In genomic region chr4:6768539-6768905, GRCh38 we compare ENCODE assay signal across 11 cellular contexts. TPM values are rescaled to one million over a fixed set of nuclear protein-coding genes. Genes with fewer than 3 reads are reported as not detected.
DNase-seq lines count a peak whose midpoint lies in the region; ATAC-seq, FAIRE-seq and TF ChIP-seq lines count a peak whose summit lies in the region.
"Had no signal": no experiment of that assay in that cellular context is flagged by ENCODE, and none has a peak within 500 bp of the region (broad histone marks: within the 10 kb centered on the region; RNA-seq: fewer than 3 reads in every experiment).

No MANE protein-coding gene starts in this region.

- 33% methylated on average over 3 of the region's 4 CpGs for WGBS in SK-N-SH (ENCODE audit: low lambda C conversion rate)

- H3K4me1 ChIP-seq in SK-N-SH (ENCODE audit: control insufficient read depth in 1 of 2, insufficient read depth in 2 of 2, low read depth in 1 of 2, low read length in 1 of 2) (peaks cover 0 to 9% of the 10 kb centered on the region in 2 experiments; a peak in 1 of 4 replicates), foreskin keratinocyte (peaks cover 41% of the 10 kb centered on the region), Caco-2 (no peaks in the 10 kb centered on the region; the same call in 1 of the 2 replicates)

- TF ChIP-seq CTCF in SK-N-SH (IDR thresholded peaks at IDR 0.05): no peak
- TF ChIP-seq CTCF in foreskin keratinocyte (conservative IDR thresholded peaks at IDR 0.05): no peak
- TF ChIP-seq CTCF in Caco-2 (IDR thresholded peaks at IDR 0.05; ENCODE audit: insufficient read depth in 1 of 2, low read depth in 1 of 2, low read length in 1 of 2, severe bottlenecking in 1 of 2, unreplicated experiment in 1 of 2): no peak

- no peak overlapping the region for H3K4me2 ChIP-seq in SK-N-SH

- H3K27me3 Mint-ChIP-seq in stimulated activated naive CD8-positive, alpha-beta T cell treated with anti-CD3 and anti-CD28 coated beads, Interleukin-15, amount 100 ng/mL, for 72 hours: no peaks in the 10 kb centered on the region
- H3K27me3 Mint-ChIP-seq in Caco-2 (ENCODE audit: insufficient read depth, unreplicated experiment): no peaks in the 10 kb centered on the region

- TF ChIP-seq RAD21 in SK-N-SH (IDR thresholded peaks at IDR 0.05; ENCODE audit: low read length): no peak

- H3K27ac ChIP-seq in SK-N-SH (ENCODE audit: low read depth in 2 of 2, low read length in 1 of 2) (no peak overlapping the region), foreskin keratinocyte (no peak overlapping the region)

- H3K9me3 ChIP-seq in SK-N-SH (no peaks in the 10 kb centered on the region), Caco-2 (no peaks in the 10 kb centered on the region)

- intact Hi-C loops in Caco-2 (cut with micrococcal nuclease; ENCODE audit: unreplicated experiment): no loop called here

- no peak for TF ChIP-seq POLR2A in H54 (IDR thresholded peaks at IDR 0.05; ENCODE audit: low read depth, low read length)

- no peaks in the 10 kb centered on the region for H3F3A ChIP-seq in SK-N-SH (replicated peaks; ENCODE audit: insufficient read depth)

- H3K4me1 Mint-ChIP-seq in stimulated activated naive CD8-positive, alpha-beta T cell treated with anti-CD3 and anti-CD28 coated beads, Interleukin-15, amount 100 ng/mL, for 72 hours: peaks cover 46% of the 10 kb centered on the region
- H3K4me1 Mint-ChIP-seq in Caco-2 (ENCODE audit: low read depth, unreplicated experiment): peaks cover 2% of the 10 kb centered on the region

- H3K36me3 Mint-ChIP-seq in Caco-2 (ENCODE audit: insufficient read depth, unreplicated experiment): no peaks in the 10 kb centered on the region

- no peak for DNase-seq in SK-N-SH
- DNase-seq in SKM-1 treated with dmso at 0.1 percent for 144 hours (lab: John Stamatoyannopoulos, UW; ENCODE audit: unreplicated experiment): peak; percentile 90
- DNase-seq in foreskin keratinocyte: peak in 1 of 2 donors; percentile 52
- no peak for DNase-seq in stimulated activated naive CD8-positive, alpha-beta T cell treated with anti-CD3 and anti-CD28 coated beads, Interleukin-15, amount 100 ng/mL, for 72 hours
- DNase-seq in H54 (ENCODE audit: insufficient read length, low spot score): no peak
- no peak for DNase-seq in Caco-2
- DNase-seq: activated naive CD4-positive, alpha-beta T cell treated with Interleukin-2 at 50 U/mL for 16 hours; NCI-H2171 treated with DMSO at 0.1 percent for 48 hours had no signal

- H3K27me3 ChIP-seq in SK-N-SH (ENCODE audit: insufficient read depth) (no peaks in the 10 kb centered on the region; the same call in 1 of the 2 replicates), foreskin keratinocyte (peaks cover 40% of the 10 kb centered on the region), Caco-2 (replicated peaks; ENCODE audit: control insufficient read depth, insufficient read depth, low read length) (no peaks in the 10 kb centered on the region)

- H3K9me3 Mint-ChIP-seq in stimulated activated naive CD8-positive, alpha-beta T cell treated with anti-CD3 and anti-CD28 coated beads, Interleukin-15, amount 100 ng/mL, for 72 hours: no peaks in the 10 kb centered on the region
- no peaks in the 10 kb centered on the region for H3K9me3 Mint-ChIP-seq in Caco-2 (ENCODE audit: unreplicated experiment)
- H3K9me3 Mint-ChIP-seq: T-helper 2 cell treated with Interferon-gamma antibody and Interleukin-4, amounts not matched to agents 5 μg/mL and 100 μg/mL, for 36 hours had no signal

- no peak for FAIRE-seq in H54 (lab: Jason Lieb, UNC)

- H3K4me3 Mint-ChIP-seq in stimulated activated naive CD8-positive, alpha-beta T cell treated with anti-CD3 and anti-CD28 coated beads, Interleukin-15, amount 100 ng/mL, for 72 hours: peak overlapping the region in 1 of 2 donors; percentile 27
- H3K4me3 Mint-ChIP-seq in Caco-2 (ENCODE audit: unreplicated experiment): no peak overlapping the region
- H3K4me3 Mint-ChIP-seq: T-helper 2 cell treated with Interferon-gamma antibody and Interleukin-4, amounts not matched to agents 5 μg/mL and 100 μg/mL, for 36 hours had no signal

- no peaks in the 10 kb centered on the region for H4K20me1 ChIP-seq in SK-N-SH (ENCODE audit: insufficient read depth)

- H2AFZ ChIP-seq in SK-N-SH (ENCODE audit: low read depth): no peak overlapping the region

- no TSS peak for BruUV-seq in Caco-2 (replicated peaks; lab: Mats Ljungman, UMichigan)

- POLR2A ChIA-PET in SK-N-SH (lab: Yijun Ruan, JAX): no interaction called here
- POLR2A ChIA-PET in Caco-2 (lab: Charles Lee): interaction anchor here (1.0 kb wide), 1 partner anchor 15 kb away, joined by 3 read pairs; no protein-coding TSS in a partner anchor

- TF ChIP-seq EP300 in SK-N-SH (IDR thresholded peaks at IDR 0.05; ENCODE audit: borderline replicate concordance in 1 of 2, low read depth in 1 of 2, low read length in 1 of 2): no peak

- peak; percentile 41; the same call in 2 of the 3 replicates for ATAC-seq in SK-N-SH treated with all-trans-retinoic acid at 6 μM for 48 hours
- peak; percentile 44 for ATAC-seq in foreskin keratinocyte
- no peak for ATAC-seq in stimulated activated naive CD8-positive, alpha-beta T cell treated with anti-CD3 and anti-CD28 coated beads, Interleukin-15, amount 100 ng/mL, for 72 hours
- no peak for ATAC-seq in HG03108 (IDR thresholded peaks at IDR 0.05; ENCODE audit: unreplicated experiment)

- H3K36me3 ChIP-seq in SK-N-SH (replicated peaks in 1 of 2; ENCODE audit: control insufficient read depth in 1 of 2, insufficient read depth in 2 of 2, low read length in 1 of 2) (no peaks in the 10 kb centered on the region), Caco-2 (ENCODE audit: control insufficient read depth, insufficient read depth, low read length) (no peaks in the 10 kb centered on the region)

- no peak overlapping the region for H3K4me3 ChIP-seq in SK-N-SH (ENCODE audit: low read depth in 2 of 2, low read length in 1 of 2)
- H3K4me3 ChIP-seq in Caco-2 (ENCODE audit: low read depth, low read length): no peak overlapping the region

- H3K27ac Mint-ChIP-seq in stimulated activated naive CD8-positive, alpha-beta T cell treated with anti-CD3 and anti-CD28 coated beads, Interleukin-15, amount 100 ng/mL, for 72 hours: peak overlapping the region; percentile 42 to 87
- no peak overlapping the region for H3K27ac Mint-ChIP-seq in Caco-2 (ENCODE audit: unreplicated experiment)
- H3K27ac Mint-ChIP-seq: T-helper 2 cell treated with Interferon-gamma antibody and Interleukin-4, amounts not matched to agents 5 μg/mL and 100 μg/mL, for 36 hours had no signal

- CTCF ChIA-PET in SK-N-SH (lab: Yijun Ruan, JAX): interaction anchor here (0.6 to 1.5 kb wide), 4 partner anchors 15 to 135 kb away, joined by 3 to 8 read pairs (median 4); no protein-coding TSS in a partner anchor
- CTCF ChIA-PET in Caco-2 (lab: Charles Lee): no interaction called here

- no peak overlapping the region for H3K9ac ChIP-seq in SK-N-SH

- no peaks in the 10 kb centered on the region for H3K79me2 ChIP-seq in SK-N-SH (ENCODE audit: insufficient read depth)

- H3K9me2 ChIP-seq in SK-N-SH: no peaks in the 10 kb centered on the region

TF ChIP-seq in SK-N-SH treated with all-trans-retinoic acid at 6 μM for 48 hours, 23 proteins besides CTCF, POLR2A, EP300 and RAD21 (continues in another document):
- TF ChIP-seq, protein P1, sequence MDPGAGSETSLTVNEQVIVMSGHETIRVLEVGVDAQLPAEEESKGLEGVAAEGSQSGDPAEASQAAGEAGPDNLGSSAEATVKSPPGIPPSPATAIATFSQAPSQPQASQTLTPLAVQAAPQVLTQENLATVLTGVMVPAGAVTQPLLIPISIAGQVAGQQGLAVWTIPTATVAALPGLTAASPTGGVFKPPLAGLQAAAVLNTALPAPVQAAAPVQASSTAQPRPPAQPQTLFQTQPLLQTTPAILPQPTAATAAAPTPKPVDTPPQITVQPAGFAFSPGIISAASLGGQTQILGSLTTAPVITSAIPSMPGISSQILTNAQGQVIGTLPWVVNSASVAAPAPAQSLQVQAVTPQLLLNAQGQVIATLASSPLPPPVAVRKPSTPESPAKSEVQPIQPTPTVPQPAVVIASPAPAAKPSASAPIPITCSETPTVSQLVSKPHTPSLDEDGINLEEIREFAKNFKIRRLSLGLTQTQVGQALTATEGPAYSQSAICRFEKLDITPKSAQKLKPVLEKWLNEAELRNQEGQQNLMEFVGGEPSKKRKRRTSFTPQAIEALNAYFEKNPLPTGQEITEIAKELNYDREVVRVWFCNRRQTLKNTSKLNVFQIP (CRISPR knock-in tag; IDR thresholded peaks at IDR 0.05; ENCODE audit: borderline replicate concordance, low read depth): no peak
- TF ChIP-seq GLIS3 (CRISPR knock-in tag; IDR thresholded peaks at IDR 0.05): no peak

TF ChIP-seq in SK-N-SH, 30 proteins besides CTCF, POLR2A, EP300 and RAD21:
- TF ChIP-seq FOXJ3 (CRISPR knock-in tag; IDR thresholded peaks at IDR 0.05): no peak
- TF ChIP-seq TAF1 (IDR thresholded peaks at IDR 0.05; ENCODE audit: borderline replicate concordance, low read depth, low read length): no peak
- no peak for TF ChIP-seq TEAD4 (IDR thresholded peaks at IDR 0.05; ENCODE audit: borderline replicate concordance, insufficient read depth)

RNA-seq across cellular contexts. Expression of gene KIAA0232, which starts 14.0 kb away (rescaled TPM):
- polyA plus RNA-seq in SK-N-SH (2012; rRNA removed) (5.7 and 7.7 TPM in 2 replicates), foreskin keratinocyte (2.1 and 2.2 TPM in 2 replicates)
- 7.1 and 7.2 TPM in 2 replicates for polyA plus RNA-seq in SK-N-SH (2012; cell fraction: cytosol; rRNA removed)
- polyA plus RNA-seq in SK-N-SH (2012; cell fraction: nucleus; rRNA removed): 4.6 and 9.7 TPM in 2 replicates
- total RNA-seq in foreskin keratinocyte (10.1 and 10.5 TPM in 2 replicates), Caco-2 (2022) (19.7 and 20.3 TPM in 2 replicates)

RNA-seq across cellular contexts. Expression of gene BLOC1S4, which starts 52.5 kb away (rescaled TPM):
- polyA plus RNA-seq in SK-N-SH (2012; rRNA removed) (21.9 and 22.1 TPM in 2 replicates), foreskin keratinocyte (11.5 and 12.4 TPM in 2 replicates)
- polyA plus RNA-seq in SK-N-SH (2012; cell fraction: cytosol; rRNA removed): 19.1 and 23.7 TPM in 2 replicates
- polyA plus RNA-seq in SK-N-SH (2012; cell fraction: nucleus; rRNA removed): 11.5 and 13.3 TPM in 2 replicates
- total RNA-seq in foreskin keratinocyte (7.8 and 8.5 TPM in 2 replicates), Caco-2 (2022) (16.6 and 17.2 TPM in 2 replicates)

RNA-seq across cellular contexts. Expression of gene MRFAP1L1, which starts 58.9 kb away (rescaled TPM):
- polyA plus RNA-seq in SK-N-SH (2012; rRNA removed): 60.3 and 64.1 TPM in 2 replicates
- polyA plus RNA-seq in SK-N-SH (2012; cell fraction: cytosol; rRNA removed): 76.3 and 97.1 TPM in 2 replicates
- polyA plus RNA-seq in SK-N-SH (2012; cell fraction: nucleus; rRNA removed): 29.8 and 34.5 TPM in 2 replicates
- 48.2 and 53.9 TPM in 2 replicates for total RNA-seq in foreskin keratinocyte
- 45.3 and 49.5 TPM in 2 replicates for polyA plus RNA-seq in foreskin keratinocyte
- total RNA-seq in Caco-2 (2022): 46.4 and 47.5 TPM in 2 replicates

Comparison
In these comparisons a context has a peak if more than half of its experiments do, and no peak if none do; other contexts are left out.
1. ATAC-seq: peak in SK-N-SH treated with all-trans-retinoic acid at 6 μM for 48 hours (single experiment) and foreskin keratinocyte (single experiment); none in stimulated activated naive CD8-positive, alpha-beta T cell treated with anti-CD3 and anti-CD28 coated beads, Interleukin-15, amount 100 ng/mL, for 72 hours (single experiment) and HG03108 (single experiment).